In genomic region chr15:51547656-51548055, GRCh38 we compare ENCODE assay signal across 2 cellular contexts.
TF ChIP-seq lines count a peak whose summit lies in the region.

No MANE protein-coding gene starts in this region.

TF ChIP-seq in HepG2, 621 proteins besides CTCF, POLR2A, EP300 and RAD21:
- TF ChIP-seq TCF7L2 (IDR thresholded peaks at IDR 0.05; ENCODE audit: low read depth, low read length) (no peak), TFDP2 (CRISPR knock-in tag; IDR thresholded peaks at IDR 0.05) (no peak), ZNF710 (CRISPR knock-in tag; IDR thresholded peaks at IDR 0.05; ENCODE audit: borderline replicate concordance) (no peak), MAFK (conservative IDR thresholded peaks at IDR 0.05 in 1 of 2, IDR thresholded peaks at IDR 0.05 in 1 of 2; ENCODE audit: low read length in 2 of 2) (peak; percentile 40 to 72; a peak in 3 of 4 replicates), XBP1 (CRISPR knock-in tag; IDR thresholded peaks at IDR 0.05) (no peak), CBFB (CRISPR knock-in tag; IDR thresholded peaks at IDR 0.05) (no peak), MAFF (IDR thresholded peaks at IDR 0.05; ENCODE audit: low read depth, low read length) (0 out of 2 replicates have a peak, but pooled peaks have one; percentile 38), MIER2 (CRISPR knock-in tag; IDR thresholded peaks at IDR 0.05) (no peak), STAT5B (CRISPR knock-in tag; IDR thresholded peaks at IDR 0.05) (no peak), ZC3H13 (CRISPR knock-in tag; IDR thresholded peaks at IDR 0.05) (no peak), ZNF318 (CRISPR knock-in tag; IDR thresholded peaks at IDR 0.05) (no peak)

TF ChIP-seq in IMR-90, 13 proteins besides CTCF, POLR2A, EP300 and RAD21:
- TF ChIP-seq RFX5 (IDR thresholded peaks at IDR 0.05; ENCODE audit: low read depth, low read length) (no peak), MAFK (IDR thresholded peaks at IDR 0.05; ENCODE audit: low read depth, low read length) (0 out of 2 replicates have a peak, but pooled peaks have one; percentile 25)
